29 cellular contexts compared by ENCODE assay signal in the genomic region with DNA sequence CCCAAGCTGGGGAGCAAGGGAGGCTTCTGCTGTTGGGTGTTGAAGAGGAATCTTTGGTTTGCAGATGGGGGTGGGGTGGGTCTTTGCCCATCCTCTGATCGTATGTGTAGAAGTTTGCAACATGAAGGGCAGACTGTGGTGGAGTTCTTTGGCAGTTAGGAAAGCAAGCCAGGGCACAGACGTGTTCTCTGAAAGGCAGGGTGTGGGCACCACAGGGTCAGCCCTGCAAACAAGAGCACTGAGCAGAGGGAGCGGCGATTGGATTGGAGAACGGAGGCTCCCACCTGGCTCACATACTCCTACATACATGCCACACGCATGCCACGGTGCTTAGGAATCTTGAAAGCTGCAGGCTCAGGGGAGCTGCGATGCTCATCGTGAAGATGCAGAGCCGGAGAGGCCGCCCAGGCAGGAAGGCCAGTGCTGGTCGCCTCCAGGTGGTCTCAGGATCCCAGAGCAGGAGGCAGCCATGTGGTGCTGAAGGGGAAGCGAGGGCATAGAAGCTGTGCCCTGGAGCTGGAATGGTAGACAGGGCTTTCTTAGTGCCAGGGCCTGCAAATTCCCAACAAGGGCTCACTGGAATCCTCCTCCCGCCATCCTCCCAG.
"Had no signal": no experiment of that assay in that cellular context is flagged by ENCODE, and none has a peak within 500 bp of the region (broad histone marks: within the 10 kb centered on the region; RNA-seq: fewer than 3 reads in every experiment).

No MANE protein-coding gene starts in this region.

- H3K4me1 Mint-ChIP-seq: activated CD4-positive, alpha-beta T cell treated with anti-CD3 and anti-CD28 coated beads for 36 hours; activated CD4-positive, alpha-beta T cell treated with anti-CD3 and anti-CD28 coated beads, Interleukin-2, amount 10 ng/mL, durations not matched to agents 24 days and 14 days; activated CD8-positive, alpha-beta memory T cell treated with anti-CD3 and anti-CD28 coated beads, Interleukin-2, amount 10 ng/mL, durations not matched to agents 7 days and 5 days had no signal

- H3K4me1 ChIP-seq: body of pancreas, foreskin keratinocyte had no signal

- H3K27ac ChIP-seq: body of pancreas, dorsolateral prefrontal cortex, foreskin keratinocyte, gastrocnemius medialis had no signal

- H3K9me3 ChIP-seq: body of pancreas, gastrocnemius medialis had no signal

- H3K36me3 ChIP-seq: gastrocnemius medialis had no signal

- H3K27me3 Mint-ChIP-seq: activated CD4-positive, alpha-beta memory T cell treated with anti-CD3 and anti-CD28 coated beads for 36 hours; activated CD4-positive, alpha-beta T cell treated with anti-CD3 and anti-CD28 coated beads for 36 hours; activated CD4-positive, alpha-beta T cell treated with anti-CD3 and anti-CD28 coated beads, Interleukin-2, amount 10 ng/mL, durations not matched to agents 24 days and 14 days; activated CD8-positive, alpha-beta memory T cell treated with anti-CD3 and anti-CD28 coated beads, Interleukin-2, amount 10 ng/mL, durations not matched to agents 7 days and 5 days; activated naive CD8-positive, alpha-beta T cell; activated T-cell treated with anti-CD3 and anti-CD28 coated beads, Interleukin-2, amount 50 U/mL, for 24 hours; activated T-helper 17 cell treated with anti-CD3 and anti-CD28 coated beads, Interleukin-2, amount 50 U/mL, for 72 hours; dendritic cell treated with granulocyte-macrophage colony-stimulating factor and Interleukin-4, amounts not matched to agents 40 ng/mL and 50 ng/mL, for 4 days had no signal

- H3K4me3 Mint-ChIP-seq: activated CD4-positive, alpha-beta memory T cell treated with anti-CD3 and anti-CD28 coated beads for 36 hours; activated CD4-positive, alpha-beta T cell treated with anti-CD3 and anti-CD28 coated beads for 36 hours; activated CD4-positive, alpha-beta T cell treated with anti-CD3 and anti-CD28 coated beads, Interleukin-2, amount 10 ng/mL, durations not matched to agents 24 days and 14 days; activated CD8-positive, alpha-beta memory T cell treated with anti-CD3 and anti-CD28 coated beads, Interleukin-2, amount 10 ng/mL, durations not matched to agents 7 days and 5 days; activated CD8-positive, alpha-beta T cell treated with anti-CD3 and anti-CD28 coated beads, Interleukin-2, amount 10 ng/mL, durations not matched to agents 7 days and 5 days; activated naive CD8-positive, alpha-beta T cell; activated T-cell treated with anti-CD3 and anti-CD28 coated beads, Interleukin-2, amount 50 U/mL, for 24 hours; activated T-helper 17 cell treated with anti-CD3 and anti-CD28 coated beads, Interleukin-2, amount 50 U/mL, for 72 hours; dendritic cell treated with granulocyte-macrophage colony-stimulating factor and Interleukin-4, amounts not matched to agents 40 ng/mL and 50 ng/mL, for 4 days; endodermal cell had no signal

- H3K27me3 ChIP-seq: body of pancreas, dorsolateral prefrontal cortex, foreskin keratinocyte, gastrocnemius medialis had no signal

- H3K27ac Mint-ChIP-seq: activated CD4-positive, alpha-beta memory T cell treated with anti-CD3 and anti-CD28 coated beads for 36 hours; activated CD4-positive, alpha-beta T cell treated with anti-CD3 and anti-CD28 coated beads for 36 hours; activated CD4-positive, alpha-beta T cell treated with anti-CD3 and anti-CD28 coated beads, Interleukin-2, amount 10 ng/mL, durations not matched to agents 24 days and 14 days; activated CD8-positive, alpha-beta memory T cell treated with anti-CD3 and anti-CD28 coated beads, Interleukin-2, amount 10 ng/mL, durations not matched to agents 7 days and 5 days; activated CD8-positive, alpha-beta T cell treated with anti-CD3 and anti-CD28 coated beads, Interleukin-2, amount 10 ng/mL, durations not matched to agents 7 days and 5 days; activated naive CD8-positive, alpha-beta T cell; activated T-cell treated with anti-CD3 and anti-CD28 coated beads, Interleukin-2, amount 50 U/mL, for 24 hours; activated T-helper 17 cell treated with anti-CD3 and anti-CD28 coated beads, Interleukin-2, amount 50 U/mL, for 72 hours; dendritic cell treated with granulocyte-macrophage colony-stimulating factor and Interleukin-4, amounts not matched to agents 40 ng/mL and 50 ng/mL, for 4 days; endodermal cell had no signal

- H3K4me3 ChIP-seq: body of pancreas, dorsolateral prefrontal cortex, gastrocnemius medialis had no signal

- ATAC-seq: activated CD4-positive, alpha-beta T cell treated with anti-CD3 and anti-CD28 coated beads for 36 hours; activated CD8-positive, alpha-beta memory T cell treated with anti-CD3 and anti-CD28 coated beads, Interleukin-2, amount 10 ng/mL, durations not matched to agents 7 days and 5 days; activated CD8-positive, alpha-beta T cell treated with anti-CD3 and anti-CD28 coated beads, Interleukin-2, amount 10 ng/mL, durations not matched to agents 7 days and 5 days; activated T-helper 17 cell treated with anti-CD3 and anti-CD28 coated beads, Interleukin-2, amount 50 U/mL, for 72 hours; body of pancreas; esophagus mucosa; foreskin keratinocyte; gastrocnemius medialis had no signal

- H3K9me3 Mint-ChIP-seq: activated CD4-positive, alpha-beta T cell treated with anti-CD3 and anti-CD28 coated beads, Interleukin-2, amount 10 ng/mL, durations not matched to agents 24 days and 14 days; endodermal cell had no signal

- DNase-seq: activated CD4-positive, alpha-beta memory T cell treated with anti-CD3 and anti-CD28 coated beads for 36 hours; activated CD4-positive, alpha-beta T cell treated with anti-CD3 and anti-CD28 coated beads for 36 hours; activated CD4-positive, alpha-beta T cell treated with anti-CD3 and anti-CD28 coated beads, Interleukin-2, amount 10 ng/mL, durations not matched to agents 24 days and 14 days; activated CD4-positive, CD25-positive, alpha-beta regulatory T cell; activated CD4-positive, CD25-positive, alpha-beta regulatory T cell treated with anti-CD3 and anti-CD28 coated beads, Interleukin-2, amount 50 U/mL, for 72 hours; activated CD8-positive, alpha-beta memory T cell treated with anti-CD3 and anti-CD28 coated beads, Interleukin-2, amount 10 ng/mL, durations not matched to agents 7 days and 5 days; activated CD8-positive, alpha-beta memory T cell treated with anti-CD3 and anti-CD28 coated beads, Interleukin-2, amount 50 U/mL, for 4 hours; activated CD8-positive, alpha-beta T cell treated with anti-CD3 and anti-CD28 coated beads, Interleukin-2, amount 10 ng/mL, durations not matched to agents 7 days and 5 days; activated effector memory CD4-positive, alpha-beta T cell treated with Interleukin-2 at 50 U/mL for 16 hours; activated gamma-delta T cell treated with Interleukin-2 at 50 U/mL for 16 hours; activated naive CD4-positive, alpha-beta T cell treated with anti-CD3 and anti-CD28 coated beads, Interleukin-2, amount 50 U/mL, for 16 hours; activated naive CD4-positive, alpha-beta T cell treated with Interleukin-2 at 50 U/mL for 16 hours; activated T-cell treated with anti-CD3 and anti-CD28 coated beads, Interleukin-2, amount 50 U/mL, for 24 hours; amniotic stem cell; anterior cingulate cortex; body of pancreas; caudate nucleus; dorsolateral prefrontal cortex; effector memory CD4-positive, alpha-beta T cell; foreskin keratinocyte; gastrocnemius medialis; head of caudate nucleus; T-helper 2 cell had no signal

- FAIRE-seq: colon had no signal
